9 cellular contexts compared by ENCODE assay signal in the genomic region with DNA sequence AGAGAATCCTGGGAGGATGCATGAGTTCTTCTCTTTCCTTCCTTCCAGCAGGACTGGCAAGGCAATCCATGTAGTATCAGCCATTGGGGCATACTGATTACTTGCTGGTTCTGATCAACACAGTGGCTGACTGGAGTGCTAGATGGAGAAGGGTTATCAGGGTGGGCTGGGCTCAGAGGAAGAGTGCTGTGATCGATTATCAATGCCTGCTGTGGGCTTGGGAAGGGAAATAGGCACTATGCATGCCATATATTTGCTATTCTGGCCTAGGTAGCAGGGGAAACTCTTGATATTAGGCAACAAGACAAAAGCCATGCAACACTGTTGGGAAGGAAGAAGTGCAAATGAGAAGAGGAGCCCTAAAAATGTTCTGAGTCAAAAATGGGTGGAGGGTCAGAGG. TPM values are rescaled to one million over a fixed set of nuclear protein-coding genes. Genes with fewer than 3 reads are reported as not detected.
"Had no signal": no experiment of that assay in that cellular context is flagged by ENCODE, and none has a peak within 500 bp of the region (broad histone marks: within the 10 kb centered on the region; RNA-seq: fewer than 3 reads in every experiment).

No MANE protein-coding gene starts in this region.

- H3K27ac ChIP-seq: GM23248 had no signal

- H3K9ac ChIP-seq: GM23248 had no signal

- FAIRE-seq: HTR-8/SVneo had no signal

- H3K4me1 ChIP-seq: HAP-1 had no signal

- DNase-seq: GM23248, GOT3, H7, IMR-90, KBM-7 had no signal

- H3K4me3 ChIP-seq: GM23248, HAP-1 had no signal

- ATAC-seq: HCT116 had no signal

- H3K9me3 ChIP-seq: HAP-1 had no signal

- H2AFZ ChIP-seq: GM23248 had no signal

RNA-seq across cellular contexts. Expression of a gene that starts 45.8 kb away (rescaled TPM):
- total RNA-seq: GM23248, HT-29, IMR-90 had no signal
- polyA plus RNA-seq: GM23248, IMR-90 had no signal
